1 cellular context compared by ENCODE assay signal in the genomic region with DNA sequence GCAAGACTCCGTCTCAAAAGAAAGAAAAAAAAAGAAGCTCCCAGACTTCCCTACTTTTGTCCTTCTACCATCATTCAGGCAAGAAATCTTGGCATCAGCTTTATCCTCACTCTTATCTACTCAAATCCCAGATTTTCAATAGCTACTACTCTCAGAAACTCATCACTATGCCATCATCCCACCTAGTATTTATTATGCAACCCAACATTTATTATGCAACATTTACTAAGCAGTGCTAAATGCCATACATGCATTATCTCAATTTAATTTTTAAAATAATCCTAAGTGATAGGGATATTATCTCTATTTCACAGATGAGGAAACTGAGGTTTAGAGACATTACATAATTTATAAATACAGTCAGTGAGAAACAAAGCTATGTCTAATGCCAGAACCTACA.
TF ChIP-seq lines count a peak whose summit lies in the region.

No MANE protein-coding gene starts in this region.

TF ChIP-seq in IMR-90, 13 proteins besides CTCF, POLR2A, EP300 and RAD21:
- peak; percentile 59; the same call in 1 of the 2 replicates for TF ChIP-seq CEBPB (IDR thresholded peaks at IDR 0.05; ENCODE audit: low read depth, low read length)
- TF ChIP-seq MAZ (IDR thresholded peaks at IDR 0.05; ENCODE audit: borderline replicate concordance, low read depth, low read length): no peak
